In genomic region chr10:131129544-131129943, GRCh38 we compare ENCODE assay signal across 21 cellular contexts.
"Had no signal": no experiment of that assay in that cellular context is flagged by ENCODE, and none has a peak within 500 bp of the region (broad histone marks: within the 10 kb centered on the region; RNA-seq: fewer than 3 reads in every experiment).

No MANE protein-coding gene starts in this region.

- H3K27ac ChIP-seq: breast epithelium, gastrocnemius medialis, left lung, thyroid gland had no signal

- H3K9me3 ChIP-seq: breast epithelium, gastrocnemius medialis, left lung, thyroid gland had no signal

- H3K27me3 ChIP-seq: thyroid gland had no signal

- DNase-seq: activated CD4-positive, alpha-beta T cell treated with anti-CD3 and anti-CD28 coated beads, Interleukin-2, amount 50 U/mL, for 1 hour; activated CD4-positive, CD25-positive, alpha-beta regulatory T cell treated with anti-CD3 and anti-CD28 coated beads, Interleukin-2, amount 50 U/mL, for 72 hours; activated CD8-positive, alpha-beta memory T cell treated with anti-CD3 and anti-CD28 coated beads for 24 hours; activated CD8-positive, alpha-beta memory T cell treated with anti-CD3 and anti-CD28 coated beads, Interleukin-2, amount 50 U/mL, for 48 hours; activated effector memory CD4-positive, alpha-beta T cell treated with anti-CD3 and anti-CD28 coated beads, Interleukin-2, amount 50 U/mL, for 16 hours; activated T-cell treated with anti-CD3 and anti-CD28 coated beads, Interleukin-2, amount 50 U/mL, for 48 hours; cerebellar nuclear complex; cortex of kidney; erythroblast; gastrocnemius medialis; head of caudate nucleus; left lung; midbrain; nucleus accumbens; stimulated activated CD4-positive, alpha-beta T cell treated with anti-CD3 and anti-CD28 coated beads, Interleukin-12 subunit alpha, Interleukin-12 subunit beta, amount 100 ng/mL, for 4 hours; stimulated activated CD4-positive, alpha-beta T cell treated with anti-CD3 and anti-CD28 coated beads, Interleukin-1b, Interleukin-23, amount 100 ng/mL, for 48 hours; stimulated activated CD8-positive, alpha-beta memory T cell treated with anti-CD3 and anti-CD28 coated beads, Interleukin-4, amount 100 ng/mL, for 48 hours; stimulated activated naive CD4-positive, alpha-beta T cell; T1000; thyroid gland had no signal

- ATAC-seq: gastrocnemius medialis, left lung had no signal

- H3K36me3 ChIP-seq: breast epithelium, gastrocnemius medialis, left lung, thyroid gland had no signal

- H3K4me1 ChIP-seq: breast epithelium, gastrocnemius medialis, left lung had no signal

- H3K4me3 ChIP-seq: breast epithelium, gastrocnemius medialis, left lung, thyroid gland had no signal
